In genomic region chr1:43227138-43227836, GRCh38 we compare ENCODE assay signal across 8 cellular contexts. TPM values are rescaled to one million over a fixed set of nuclear protein-coding genes. Genes with fewer than 3 reads are reported as not detected.
DNase-seq lines count a peak whose midpoint lies in the region; ATAC-seq and TF ChIP-seq lines count a peak whose summit lies in the region.

No MANE protein-coding gene starts in this region.

- no peaks in the 10 kb centered on the region for H3K79me2 ChIP-seq in mammary epithelial cell (ENCODE audit: insufficient read depth, low read length)

- CTCF ChIA-PET in mammary epithelial cell (lab: Charles Lee; ENCODE audit: low non-redundant PET): interaction anchor here (0.5 to 0.8 kb wide), 8 partner anchors 13 to 423 kb away, joined by 3 to 8 read pairs (median 4); partner anchors contain the start of gene KDM4A

- DNase-seq in AG10803 (ENCODE audit: low read depth) (peak; percentile 58), NCI-H2171 treated with DMSO at 0.1 percent for 48 hours (lab: John Stamatoyannopoulos, UW) (peak; percentile 77), mammary epithelial cell (peak; percentile 37), islet precursor cell (peak; percentile 90)
- DNase-seq in stimulated activated CD4-positive, alpha-beta T cell treated with anti-CD3 and anti-CD28 coated beads, Interleukin-1b, Interleukin-23, amount 100 ng/mL, for 4 hours (ENCODE audit: low read depth in 2 of 2): peak; percentile 85 to 87

- H3K4me3 ChIP-seq in AG10803 (ENCODE audit: low read length) (no peak overlapping the region), WI38 (ENCODE audit: low read depth, low read length) (no peak overlapping the region), mammary epithelial cell (replicated peaks in 1 of 3; ENCODE audit: insufficient read depth in 1 of 3, low read depth in 2 of 3, low read length in 3 of 3) (no peak overlapping the region)

- no peaks in the 10 kb centered on the region for H3K27me3 ChIP-seq in mammary epithelial cell (ENCODE audit: insufficient read depth, low read length)

- peak; percentile 96 for TF ChIP-seq CTCF in AG10803 (conservative IDR thresholded peaks at IDR 0.05; ENCODE audit: low read length)
- TF ChIP-seq CTCF in WI38 (IDR thresholded peaks at IDR 0.05; ENCODE audit: low read depth, low read length): peak; percentile 94
- peak; percentile 93 to 96 for TF ChIP-seq CTCF in mammary epithelial cell (conservative IDR thresholded peaks at IDR 0.05 in 1 of 2, IDR thresholded peaks at IDR 0.05 in 1 of 2; ENCODE audit: extremely low read depth in 1 of 2, insufficient read depth in 1 of 2, low read depth in 1 of 2, low read length in 2 of 2)

- peak; percentile 69 for ATAC-seq in GM21526 (IDR thresholded peaks at IDR 0.05; ENCODE audit: low FRiP score, unreplicated experiment)
- no peak for ATAC-seq in HG03159 (IDR thresholded peaks at IDR 0.05; ENCODE audit: unreplicated experiment)

- BruUV-seq in mammary epithelial cell (replicated peaks; lab: Mats Ljungman, UMichigan): no TSS peak

- peak overlapping the region; percentile 30 for H2AFZ ChIP-seq in mammary epithelial cell (ENCODE audit: low read depth, low read length)

- dilution Hi-C loops in mammary epithelial cell (cut with HindIII; ENCODE audit: low sequenced_read_pairs): no loop called here

- H3K4me2 ChIP-seq in mammary epithelial cell (ENCODE audit: insufficient read depth, low read depth, low read length): no peak overlapping the region

- no peaks in the 10 kb centered on the region for H3K9me3 ChIP-seq in mammary epithelial cell (replicated peaks; ENCODE audit: insufficient read depth, low read length)

- H3K27ac ChIP-seq in mammary epithelial cell (ENCODE audit: insufficient read depth, low read depth, low read length): no peak overlapping the region

- no peak overlapping the region for H3K9ac ChIP-seq in mammary epithelial cell (ENCODE audit: insufficient read depth, low read length)

- in situ Hi-C loops in mammary epithelial cell (cut with MboI; ENCODE audit: low sequenced_read_pairs in 2 of 2): loop anchor here (25.0 kb wide), 2 partner anchors 185 to 435 kb away; partner anchors contain the start of gene KDM4A (in 1 of the 2)

- no peaks in the 10 kb centered on the region for H4K20me1 ChIP-seq in mammary epithelial cell (ENCODE audit: insufficient read depth, low read length)

- no peaks in the 10 kb centered on the region for H3K36me3 ChIP-seq in mammary epithelial cell (ENCODE audit: insufficient read depth, low read length)

- WGBS in mammary epithelial cell (ENCODE audit: low coverage, missing lambda C conversion rate): 11% methylated on average over 12 of the region's 12 CpGs

- H3K4me1 ChIP-seq in mammary epithelial cell (ENCODE audit: insufficient read depth, low read length): no peaks in the 10 kb centered on the region

- intact Hi-C loops in mammary epithelial cell (cut with micrococcal nuclease): loop anchor here (1.0 to 5.0 kb wide), 8 partner anchors 54 to 535 kb away; partner anchors contain the start of genes CFAP57 and EBNA1BP2

RNA-seq across cellular contexts. Expression of gene TMEM125, which starts 42.5 kb away (rescaled TPM):
- 1 to 10 TPM in 1 of 2 donors, under 1 TPM in 1; 0.67 to 5.1 TPM for total RNA-seq in mammary epithelial cell
- polyA plus RNA-seq in mammary epithelial cell: 2.2 TPM
- polyA minus RNA-seq in mammary epithelial cell: 3.3 TPM

RNA-seq across cellular contexts. Expression of gene CFAP57, which starts 55.2 kb away (rescaled TPM):
- under 1 TPM; 0.26 to 0.50 TPM for total RNA-seq in mammary epithelial cell
- polyA plus RNA-seq in mammary epithelial cell: 0.14 TPM
- polyA minus RNA-seq in mammary epithelial cell: not detected

RNA-seq across cellular contexts. Expression of gene EBNA1BP2, which starts 55.2 kb away (rescaled TPM):
- 100 to 1,000 TPM in 1 of 2 donors, 10 to 100 TPM in 1; 56.5 to 115 TPM for total RNA-seq in mammary epithelial cell
- 126 TPM for polyA plus RNA-seq in mammary epithelial cell
- 74.2 TPM for polyA minus RNA-seq in mammary epithelial cell

RNA-seq across cellular contexts. Expression of gene C1orf210, which starts 58.1 kb away (rescaled TPM):
- total RNA-seq in mammary epithelial cell: 1 to 10 TPM; 7.0 to 7.2 TPM
- polyA plus RNA-seq in mammary epithelial cell: 7.6 TPM
- 0.93 TPM for polyA minus RNA-seq in mammary epithelial cell

Comparison
In these comparisons a context has a peak if more than half of its experiments do, and no peak if none do; other contexts are left out.
1. DNase-seq: peak in every context shown above with its lines; median percentile 90 in islet precursor cell; 86 in stimulated activated CD4-positive, alpha-beta T cell treated with anti-CD3 and anti-CD28 coated beads, Interleukin-1b, Interleukin-23, amount 100 ng/mL, for 4 hours; 77 in NCI-H2171 treated with DMSO at 0.1 percent for 48 hours; 58 in AG10803; 37 in mammary epithelial cell.